19 cellular contexts compared by ENCODE assay signal in the genomic region with DNA sequence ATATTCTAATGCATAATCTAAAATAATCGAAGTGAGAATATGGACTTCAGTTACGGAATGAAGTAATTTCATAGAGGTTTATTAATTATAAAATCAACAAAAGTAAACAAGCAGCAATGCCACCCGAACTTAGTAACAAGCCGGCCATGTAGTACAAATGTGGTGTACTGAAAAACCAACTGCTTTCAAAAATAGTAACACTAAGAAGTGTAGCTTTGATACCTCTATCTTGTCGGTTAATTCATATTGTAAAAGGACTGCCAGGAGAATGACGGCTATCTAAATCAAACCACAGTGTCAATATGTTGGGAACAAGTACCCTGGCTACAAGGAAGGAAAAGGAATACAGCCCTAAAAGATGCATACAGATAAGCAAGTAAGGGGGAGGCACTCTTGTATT.
"Had no signal": no experiment of that assay in that cellular context is flagged by ENCODE, and none has a peak within 500 bp of the region (broad histone marks: within the 10 kb centered on the region; RNA-seq: fewer than 3 reads in every experiment).

No MANE protein-coding gene starts in this region.

- H3K9me3 Mint-ChIP-seq: activated CD4-positive, alpha-beta memory T cell treated with anti-CD3 and anti-CD28 coated beads, Interleukin-2, amount 10 ng/mL, durations not matched to agents 7 days and 5 days; effector memory CD8-positive, alpha-beta T cell had no signal

- H3K4me1 ChIP-seq: foreskin keratinocyte, upper lobe of left lung had no signal

- H3K27me3 ChIP-seq: cardiac muscle cell, foreskin keratinocyte, ovary, upper lobe of left lung had no signal

- H3K36me3 ChIP-seq: ovary had no signal

- H3K4me3 ChIP-seq: cardiac muscle cell, ovary, SK-N-MC, thoracic aorta, upper lobe of left lung had no signal

- H3K27ac ChIP-seq: cardiac muscle cell, epithelial cell of prostate, foreskin keratinocyte, ovary, SK-N-MC, thoracic aorta, upper lobe of left lung had no signal

- H3K4me3 Mint-ChIP-seq: activated CD4-positive, alpha-beta memory T cell treated with anti-CD3 and anti-CD28 coated beads, Interleukin-2, amount 10 ng/mL, durations not matched to agents 7 days and 5 days; activated naive CD8-positive, alpha-beta T cell; effector memory CD8-positive, alpha-beta T cell had no signal

- DNase-seq: activated CD4-positive, alpha-beta memory T cell treated with anti-CD3 and anti-CD28 coated beads, Interleukin-2, amount 10 ng/mL, durations not matched to agents 7 days and 5 days; activated CD4-positive, alpha-beta T cell treated with anti-CD3 and anti-CD28 coated beads for 48 hours; activated CD4-positive, CD25-positive, alpha-beta regulatory T cell; amygdala; effector memory CD8-positive, alpha-beta T cell; foreskin keratinocyte; glutamatergic neuron; ovary; stimulated activated CD4-positive, alpha-beta T cell treated with anti-CD3 and anti-CD28 coated beads, Interleukin-12 subunit alpha, Interleukin-12 subunit beta, amount 100 ng/mL, for 4 hours; stimulated activated CD4-positive, alpha-beta T cell treated with anti-CD3 and anti-CD28 coated beads, Interleukin-1b, Interleukin-23, amount 100 ng/mL, for 48 hours; stimulated activated CD8-positive, alpha-beta memory T cell treated with anti-CD3 and anti-CD28 coated beads, Interleukin-4, amount 100 ng/mL, for 48 hours; T1000; upper lobe of left lung had no signal

- H3K9me3 ChIP-seq: ovary, thoracic aorta, upper lobe of left lung had no signal

- ATAC-seq: effector memory CD8-positive, alpha-beta T cell; foreskin keratinocyte; left lobe of liver had no signal

- H3K27me3 Mint-ChIP-seq: activated CD4-positive, alpha-beta memory T cell treated with anti-CD3 and anti-CD28 coated beads, Interleukin-2, amount 10 ng/mL, durations not matched to agents 7 days and 5 days; activated naive CD8-positive, alpha-beta T cell; effector memory CD8-positive, alpha-beta T cell had no signal

- H3K27ac Mint-ChIP-seq: activated CD4-positive, alpha-beta memory T cell treated with anti-CD3 and anti-CD28 coated beads, Interleukin-2, amount 10 ng/mL, durations not matched to agents 7 days and 5 days had no signal
